ENCODE assay signal across 21 cellular contexts in genomic region chr1:110572751-110573150, GRCh38. TPM values are rescaled to one million over a fixed set of nuclear protein-coding genes. Genes with fewer than 3 reads are reported as not detected.
"Had no signal": no experiment of that assay in that cellular context is flagged by ENCODE, and none has a peak within 500 bp of the region (broad histone marks: within the 10 kb centered on the region; RNA-seq: fewer than 3 reads in every experiment).

No MANE protein-coding gene starts in this region.

- DNase-seq: colonic mucosa; dermis blood vessel endothelial cell; dorsolateral prefrontal cortex; effector CD4-positive, alpha-beta T cell; effector memory CD4-positive, alpha-beta T cell; erythroblast; esophagus squamous epithelium; foreskin fibroblast; foreskin melanocyte; gastrocnemius medialis; glutamatergic neuron; heart right ventricle; hippocampal formation; left cardiac atrium; left lung; left ventricle myocardium superior; lower lobe of right lung; mesenchymal stem cell; mucosa of descending colon had no signal

- H3K27me3 ChIP-seq: colonic mucosa, dorsolateral prefrontal cortex had no signal

- H3K4me1 ChIP-seq: colonic mucosa, esophagus squamous epithelium, gastrocnemius medialis, heart right ventricle, left lung, lower lobe of right lung had no signal

- H3K27ac ChIP-seq: colonic mucosa, dorsolateral prefrontal cortex, epithelial cell of prostate, esophagus squamous epithelium, gastrocnemius medialis, heart right ventricle, left lung, lower lobe of right lung had no signal

- H3K36me3 ChIP-seq: colonic mucosa, esophagus squamous epithelium, gastrocnemius medialis, heart right ventricle, left lung, lower lobe of right lung had no signal

- H3K9me3 ChIP-seq: colonic mucosa, esophagus squamous epithelium, gastrocnemius medialis, heart right ventricle, left lung, lower lobe of right lung, mucosa of descending colon had no signal

- H3K4me3 ChIP-seq: colonic mucosa, dorsolateral prefrontal cortex, esophagus squamous epithelium, gastrocnemius medialis, heart right ventricle, left lung, lower lobe of right lung, mucosa of descending colon had no signal

RNA-seq across cellular contexts. Expression of gene KCNA10, which starts 53.8 kb away (rescaled TPM):
- polyA plus RNA-seq: heart right ventricle, keratinocyte had no signal
